In genomic region chr17:47275245-47275984, GRCh38 we compare ENCODE assay signal across 1 cellular context.
TF ChIP-seq lines count a peak whose summit lies in the region.

No MANE protein-coding gene starts in this region.

TF ChIP-seq in GM23338, 12 proteins besides CTCF, POLR2A, EP300 and RAD21 (continued from another document):
- no peak for TF ChIP-seq REST (IDR thresholded peaks at IDR 0.05; ENCODE audit: unreplicated experiment)
- 0 out of 2 replicates have a peak, but pooled peaks have one; percentile 23 for TF ChIP-seq POLR2AphosphoS5 (IDR thresholded peaks at IDR 0.05; ENCODE audit: low read depth)
- no peak for TF ChIP-seq EZH2 (IDR thresholded peaks at IDR 0.05; ENCODE audit: low read depth, unreplicated experiment)
- TF ChIP-seq NANOG (IDR thresholded peaks at IDR 0.05; ENCODE audit: borderline replicate concordance), result no peak
- TF ChIP-seq ZNF462 (CRISPR knock-in tag; IDR thresholded peaks at IDR 0.05), result no peak; the same call in 1 of the 2 replicates
- TF ChIP-seq ZNF331 (CRISPR knock-in tag; IDR thresholded peaks at IDR 0.05; ENCODE audit: low read depth), result no peak
- no peak for TF ChIP-seq JUNB (IDR thresholded peaks at IDR 0.05; ENCODE audit: unreplicated experiment)
